In genomic region chr5:129053438-129053837, GRCh38 we compare ENCODE assay signal across 19 cellular contexts. TPM values are rescaled to one million over a fixed set of nuclear protein-coding genes. Genes with fewer than 3 reads are reported as not detected.
DNase-seq lines count a peak whose midpoint lies in the region; ATAC-seq, FAIRE-seq and TF ChIP-seq lines count a peak whose summit lies in the region.
"Had no signal": no experiment of that assay in that cellular context is flagged by ENCODE, and none has a peak within 500 bp of the region (broad histone marks: within the 10 kb centered on the region; RNA-seq: fewer than 3 reads in every experiment).

No MANE protein-coding gene starts in this region.

- H3K27me3 ChIP-seq in left ventricle myocardium inferior (ENCODE audit: low read depth) (no peaks in the 10 kb centered on the region), K562 (ENCODE audit: control insufficient read depth in 2 of 2, insufficient read depth in 2 of 2, low read length in 2 of 2) (no peaks in the 10 kb centered on the region; a peak in 1 of 5 replicates), foreskin keratinocyte (no peaks in the 10 kb centered on the region)

- TF ChIP-seq CTCF in left ventricle myocardium inferior (IDR thresholded peaks at IDR 0.05; ENCODE audit: borderline replicate concordance), result peak; percentile 38
- TF ChIP-seq CTCF in K562 (IDR thresholded peaks at IDR 0.05 in 2 of 3, conservative IDR thresholded peaks at IDR 0.05 in 1 of 3; ENCODE audit: insufficient read depth in 2 of 3, low read depth in 1 of 3, low read length in 3 of 3), result peak in 1 of 3 experiments; percentile 19; a peak in 2 of 6 replicates
- peak; percentile 50 for TF ChIP-seq CTCF in foreskin keratinocyte (conservative IDR thresholded peaks at IDR 0.05)

- no peak overlapping the region for H3K4me3 Mint-ChIP-seq in activated T-helper 1 cell treated with anti-CD3 and anti-CD28 coated beads, Interleukin-12 subunit alpha, Interleukin-12 subunit beta, Interleukin-2, Interleukin-4 antibody, amounts not matched to agents 30 ng/mL and 10 ng/mL and 1 ng/mL, durations not matched to agents 14 hours and 24 hours and 36 hours
- no peak overlapping the region for H3K4me3 Mint-ChIP-seq in stimulated activated naive CD8-positive, alpha-beta T cell treated with anti-CD3 and anti-CD28 coated beads, Interleukin-15, amount 100 ng/mL, for 72 hours
- H3K4me3 Mint-ChIP-seq: CD4-positive, CD25-positive, alpha-beta regulatory T cell; HFFc6 had no signal

- no peak overlapping the region for H3K9ac ChIP-seq in K562 (ENCODE audit: insufficient read depth in 1 of 2, low read depth in 2 of 2, low read length in 2 of 2)

- H3K4me1 Mint-ChIP-seq in activated T-helper 1 cell treated with anti-CD3 and anti-CD28 coated beads, Interleukin-12 subunit alpha, Interleukin-12 subunit beta, Interleukin-2, Interleukin-4 antibody, amounts not matched to agents 30 ng/mL and 10 ng/mL and 1 ng/mL, durations not matched to agents 14 hours and 24 hours and 36 hours (ENCODE audit: low read depth), result no peaks in the 10 kb centered on the region
- no peaks in the 10 kb centered on the region for H3K4me1 Mint-ChIP-seq in stimulated activated naive CD8-positive, alpha-beta T cell treated with anti-CD3 and anti-CD28 coated beads, Interleukin-15, amount 100 ng/mL, for 72 hours
- H3K4me1 Mint-ChIP-seq: CD4-positive, CD25-positive, alpha-beta regulatory T cell had no signal

- FAIRE-seq in K562 (lab: Jason Lieb, UNC), result no peak
- FAIRE-seq: G401.6, GM12891, HTR-8/SVneo had no signal

- H3K36me3 ChIP-seq in left ventricle myocardium inferior (no peaks in the 10 kb centered on the region), K562 (ENCODE audit: control insufficient read depth, insufficient read depth, low read length) (no peaks in the 10 kb centered on the region)

- no peaks in the 10 kb centered on the region for H3K36me3 Mint-ChIP-seq in activated T-helper 1 cell treated with anti-CD3 and anti-CD28 coated beads, Interleukin-12 subunit alpha, Interleukin-12 subunit beta, Interleukin-2, Interleukin-4 antibody, amounts not matched to agents 30 ng/mL and 10 ng/mL and 1 ng/mL, durations not matched to agents 14 hours and 24 hours and 36 hours (ENCODE audit: low read depth)
- H3K36me3 Mint-ChIP-seq: CD4-positive, CD25-positive, alpha-beta regulatory T cell had no signal

- H3K27me3 Mint-ChIP-seq in activated T-helper 1 cell treated with anti-CD3 and anti-CD28 coated beads, Interleukin-12 subunit alpha, Interleukin-12 subunit beta, Interleukin-2, Interleukin-4 antibody, amounts not matched to agents 30 ng/mL and 10 ng/mL and 1 ng/mL, durations not matched to agents 14 hours and 24 hours and 36 hours (ENCODE audit: insufficient read depth), result peaks cover 2% of the 10 kb centered on the region
- peaks cover 46% of the 10 kb centered on the region for H3K27me3 Mint-ChIP-seq in stimulated activated naive CD8-positive, alpha-beta T cell treated with anti-CD3 and anti-CD28 coated beads, Interleukin-15, amount 100 ng/mL, for 72 hours

- H3K4me1 ChIP-seq in left ventricle myocardium inferior (no peaks in the 10 kb centered on the region), K562 (replicated peaks in 1 of 2; ENCODE audit: control insufficient read depth in 2 of 2, insufficient read depth in 2 of 2, low read length in 2 of 2) (no peaks in the 10 kb centered on the region; a peak in 1 of 5 replicates), foreskin keratinocyte (no peaks in the 10 kb centered on the region)

- CTCF ChIA-PET in K562 (lab: Yijun Ruan, JAX; ENCODE audit: low intra/inter-chr PET ratio), result interaction anchor here (0.9 kb wide), 1 partner anchor 840 kb away, joined by 4 read pairs; no protein-coding TSS in a partner anchor

- intact Hi-C loops in left ventricle myocardium inferior (cut with micrococcal nuclease), result no loop called here
- intact Hi-C loops in Right ventricle myocardium inferior (cut with DNase I), result no loop called here
- intact Hi-C loops in K562 (cut with micrococcal nuclease), result loop anchor here (5.0 kb wide), 1 partner anchor 146 kb away; no protein-coding TSS in a partner anchor
- intact Hi-C loops in activated T-helper 1 cell treated with anti-CD3 and anti-CD28 coated beads, Interleukin-12 subunit alpha, Interleukin-12 subunit beta, Interleukin-2, Interleukin-4 antibody, amounts not matched to agents 30 ng/mL and 10 ng/mL and 1 ng/mL, durations not matched to agents 14 hours and 24 hours and 36 hours (cut with micrococcal nuclease), result no loop called here

- no peaks in the 10 kb centered on the region for H4K20me1 ChIP-seq in K562 (replicated peaks; ENCODE audit: control insufficient read depth, insufficient read depth, low read length)

- no peak overlapping the region for H2AFZ ChIP-seq in K562 (ENCODE audit: low read depth, low read length)

- BruUV-seq in K562 (replicated peaks; lab: Mats Ljungman, UMichigan), result no TSS peak

- no peak overlapping the region for H3K27ac ChIP-seq in left ventricle myocardium inferior (replicated peaks)
- H3K27ac ChIP-seq in K562 (ENCODE audit: extremely low read depth, low read depth, low read length), result no peak overlapping the region
- no peak overlapping the region for H3K27ac ChIP-seq in foreskin keratinocyte

- TF ChIP-seq POLR2A in K562 (conservative IDR thresholded peaks at IDR 0.05), result no peak

- no peaks in the 10 kb centered on the region for H3K9me3 Mint-ChIP-seq in activated T-helper 1 cell treated with anti-CD3 and anti-CD28 coated beads, Interleukin-12 subunit alpha, Interleukin-12 subunit beta, Interleukin-2, Interleukin-4 antibody, amounts not matched to agents 30 ng/mL and 10 ng/mL and 1 ng/mL, durations not matched to agents 14 hours and 24 hours and 36 hours
- H3K9me3 Mint-ChIP-seq in stimulated activated naive CD8-positive, alpha-beta T cell treated with anti-CD3 and anti-CD28 coated beads, Interleukin-15, amount 100 ng/mL, for 72 hours, result peaks cover 0 to 16% of the 10 kb centered on the region in 2 donors

- no peaks in the 10 kb centered on the region for H3K9me1 ChIP-seq in K562 (ENCODE audit: control insufficient read depth, insufficient read depth, low read length)

- ATAC-seq in Right ventricle myocardium inferior (no peak), K562 (no peak), foreskin keratinocyte (no peak)
- ATAC-seq in stimulated activated naive CD8-positive, alpha-beta T cell treated with anti-CD3 and anti-CD28 coated beads, Interleukin-15, amount 100 ng/mL, for 72 hours, result no peak

- H3K27ac Mint-ChIP-seq in activated T-helper 1 cell treated with anti-CD3 and anti-CD28 coated beads, Interleukin-12 subunit alpha, Interleukin-12 subunit beta, Interleukin-2, Interleukin-4 antibody, amounts not matched to agents 30 ng/mL and 10 ng/mL and 1 ng/mL, durations not matched to agents 14 hours and 24 hours and 36 hours, result no peak overlapping the region
- H3K27ac Mint-ChIP-seq in stimulated activated naive CD8-positive, alpha-beta T cell treated with anti-CD3 and anti-CD28 coated beads, Interleukin-15, amount 100 ng/mL, for 72 hours, result no peak overlapping the region
- H3K27ac Mint-ChIP-seq: CD4-positive, CD25-positive, alpha-beta regulatory T cell; HFFc6 had no signal

- no peak for DNase-seq in left ventricle myocardium inferior
- DNase-seq in Right ventricle myocardium inferior (ENCODE audit: missing footprints), result no peak
- no peak for DNase-seq in K562 (ENCODE audit: extremely low read depth in 1 of 4, low spot score in 3 of 4)
- DNase-seq in foreskin keratinocyte, result no peak
- DNase-seq in activated T-cell treated with anti-CD3 and anti-CD28 coated beads for 4 hours, result no peak
- no peak for DNase-seq in stimulated activated naive CD4-positive, alpha-beta T cell (lab: John Stamatoyannopoulos, UW)
- DNase-seq in activated T-helper 1 cell treated with anti-CD3 and anti-CD28 coated beads, Interleukin-12 subunit alpha, Interleukin-12 subunit beta, Interleukin-2, Interleukin-4 antibody, amounts not matched to agents 30 ng/mL and 10 ng/mL and 1 ng/mL, durations not matched to agents 14 hours and 24 hours and 36 hours (ENCODE audit: low spot score), result no peak
- DNase-seq in stimulated activated naive CD8-positive, alpha-beta T cell treated with anti-CD3 and anti-CD28 coated beads, Interleukin-15, amount 100 ng/mL, for 72 hours, result no peak
- DNase-seq: CD4-positive, CD25-positive, alpha-beta regulatory T cell; DMS79 treated with DMSO at 0.1 percent for 48 hours; GOT3; HFFc6; NCI-H1092; NCI-H1694; NCI-H446; Right ventricle myocardium superior had no signal

- H3K4me3 ChIP-seq in left ventricle myocardium inferior (no peak overlapping the region), K562 (no peak overlapping the region)

- no peak overlapping the region for H3K4me2 ChIP-seq in K562 (ENCODE audit: insufficient read depth, low read length)

- POLR2A ChIA-PET in K562 (lab: Yijun Ruan, JAX), result interaction anchor here (1.4 kb wide), 1 partner anchor 10 kb away, joined by 3 read pairs; no protein-coding TSS in a partner anchor

- H3K79me2 ChIP-seq in K562 (ENCODE audit: control insufficient read depth, insufficient read depth, low read length), result no peaks in the 10 kb centered on the region

- TF ChIP-seq RAD21 in K562 (CRISPR knock-in tag; conservative IDR thresholded peaks at IDR 0.05 in 1 of 2, IDR thresholded peaks at IDR 0.05 in 1 of 2), result peak; percentile 13 to 41; a peak in 2 of 4 replicates

- TF ChIP-seq EP300 in K562 (IDR thresholded peaks at IDR 0.05; ENCODE audit: low read length), result no peak

- in situ Hi-C loops in K562 (cut with MboI), result no loop called here

- H3K9me3 ChIP-seq in left ventricle myocardium inferior (replicated peaks) (peaks cover 12% of the 10 kb centered on the region), K562 (replicated peaks; ENCODE audit: control insufficient read depth, insufficient read depth, low read depth, low read length) (no peaks in the 10 kb centered on the region)

RNA-seq across cellular contexts. Expression of gene ISOC1, which starts 41.1 kb away (rescaled TPM):
- total RNA-seq in left ventricle myocardium inferior (112 TPM), Right ventricle myocardium inferior (120 TPM), K562 (2014; rRNA removed) (47.3 and 52.0 TPM in 2 replicates), K562 (2014; rRNA removed; fragmentation: Illumina TruSeq; extraction: Trizol) (51.3 and 52.3 TPM in 2 replicates), K562 (2015; rRNA removed; fragmentation: Illumina TruSeq; extraction: Trizol) (49.3 and 52.6 TPM in 2 replicates), K562 (2021) (50.5 and 54.0 TPM in 2 replicates), foreskin keratinocyte (21.7 and 25.7 TPM in 2 replicates)
- 7.7 and 15.0 TPM in 2 replicates for total RNA-seq in K562 (2011; cell fraction: chromatin; rRNA removed; ENCODE audit: low replicate concordance)
- total RNA-seq in K562 (2011; cell fraction: nucleolus; rRNA removed), result 8.7 and 10.7 TPM in 2 replicates
- 12.4 and 20.6 TPM in 2 replicates for total RNA-seq in K562 (2011; cell fraction: nucleoplasm; rRNA removed)
- polyA plus RNA-seq in K562 (2011; rRNA removed) (46.3 and 67.9 TPM in 2 replicates), K562 (2014; fragmentation: Illumina TruSeq; extraction: Trizol) (52.3 and 60.9 TPM in 2 replicates), K562 (2014; fragmentation: Nextera tagmentation; extraction: Ambion mirVana) (10 to 100 TPM; 14.0 to 20.7 TPM), K562 (2014; rRNA removed) (55.9 and 66.5 TPM in 2 replicates), foreskin keratinocyte (15.1 and 18.9 TPM in 2 replicates)
- 41.2 TPM in 2 replicates for polyA plus RNA-seq in K562 (2011; cell fraction: cytosol; rRNA removed)
- 12.5 and 14.6 TPM in 2 replicates for polyA plus RNA-seq in K562 (2011; cell fraction: nucleus; rRNA removed)
- polyA plus RNA-seq in K562 (2012), result 32.7 and 47.2 TPM in 2 replicates
- polyA minus RNA-seq in K562 (2011; rRNA and poly(A)+ RNA removed), result 52.4 and 67.7 TPM in 2 replicates
- polyA minus RNA-seq in K562 (2011; cell fraction: cytosol; rRNA and poly(A)+ RNA removed), result 22.9 and 34.2 TPM in 2 replicates
- polyA minus RNA-seq in K562 (2011; cell fraction: nucleus; rRNA and poly(A)+ RNA removed), result 12.0 and 17.7 TPM in 2 replicates
- total RNA-seq in activated T-helper 1 cell treated with anti-CD3 and anti-CD28 coated beads, Interleukin-12 subunit alpha, Interleukin-12 subunit beta, Interleukin-2, Interleukin-4 antibody, amounts not matched to agents 30 ng/mL and 10 ng/mL and 1 ng/mL, durations not matched to agents 14 hours and 24 hours and 36 hours, result 32.4 TPM in 2 replicates
